ENCODE assay signal across 27 cellular contexts in genomic region chr20:41229259-41229658, GRCh38.
"Had no signal": no experiment of that assay in that cellular context is flagged by ENCODE, and none has a peak within 500 bp of the region (broad histone marks: within the 10 kb centered on the region; RNA-seq: fewer than 3 reads in every experiment).

No MANE protein-coding gene starts in this region.

- DNase-seq: activated CD4-positive, alpha-beta T cell treated with anti-CD3 and anti-CD28 coated beads for 1 hour; activated CD4-positive, alpha-beta T cell treated with anti-CD3 and anti-CD28 coated beads, Interleukin-2, amount 50 U/mL, for 1 hour; activated CD8-positive, alpha-beta T cell treated with anti-CD3 and anti-CD28 coated beads, Interleukin-2, amount 10 ng/mL, durations not matched to agents 7 days and 5 days; activated gamma-delta T cell treated with Interleukin-2 at 50 U/mL for 16 hours; activated T-cell treated with anti-CD3 and anti-CD28 coated beads, Interleukin-2, amount 50 U/mL, for 1 hour; anterior cingulate cortex; body of pancreas; effector memory CD8-positive, alpha-beta T cell; heart right ventricle; islet precursor cell; left colon; lower lobe of right lung; mesendoderm; naive thymus-derived CD8-positive, alpha-beta T cell; right lobe of liver; stimulated activated CD4-positive, alpha-beta T cell treated with anti-CD3 and anti-CD28 coated beads, Interleukin-15, amount 100 ng/mL, for 24 hours; stomach; T-helper 9 cell; testis; trophoblast cell had no signal

- H3K27me3 ChIP-seq: body of pancreas, cardiac muscle cell, esophagus muscularis mucosa, gastroesophageal sphincter, heart right ventricle, neural progenitor cell, right lobe of liver, stomach, testis, vagina had no signal

- H3K9me3 ChIP-seq: body of pancreas, esophagus muscularis mucosa, gastroesophageal sphincter, heart right ventricle, lower lobe of right lung, right lobe of liver, stomach, testis, vagina had no signal

- H3K36me3 ChIP-seq: cardiac muscle cell, esophagus muscularis mucosa, gastroesophageal sphincter, heart right ventricle, lower lobe of right lung, neural progenitor cell, right lobe of liver, stomach, vagina had no signal

- ATAC-seq: activated CD8-positive, alpha-beta T cell treated with anti-CD3 and anti-CD28 coated beads, Interleukin-2, amount 10 ng/mL, durations not matched to agents 7 days and 5 days; body of pancreas; effector memory CD8-positive, alpha-beta T cell; gastroesophageal sphincter; left colon; lower lobe of right lung; naive thymus-derived CD8-positive, alpha-beta T cell; right lobe of liver; stimulated activated memory B cell treated with anti-CD40 and anti-IgM and Interleukin-4, amounts not matched to agents 10 μg/mL and 1 μg/mL and 100 μg/mL, for 72 hours had no signal

- H3K27ac ChIP-seq: body of pancreas, cardiac muscle cell, esophagus muscularis mucosa, gastroesophageal sphincter, lower lobe of right lung, neural progenitor cell, right lobe of liver, stomach, testis, vagina had no signal

- H3K4me3 ChIP-seq: body of pancreas, cardiac muscle cell, esophagus muscularis mucosa, gastroesophageal sphincter, heart right ventricle, lower lobe of right lung, neural progenitor cell, right lobe of liver, smooth muscle cell, stomach, testis, vagina had no signal
